In the genomic region with DNA sequence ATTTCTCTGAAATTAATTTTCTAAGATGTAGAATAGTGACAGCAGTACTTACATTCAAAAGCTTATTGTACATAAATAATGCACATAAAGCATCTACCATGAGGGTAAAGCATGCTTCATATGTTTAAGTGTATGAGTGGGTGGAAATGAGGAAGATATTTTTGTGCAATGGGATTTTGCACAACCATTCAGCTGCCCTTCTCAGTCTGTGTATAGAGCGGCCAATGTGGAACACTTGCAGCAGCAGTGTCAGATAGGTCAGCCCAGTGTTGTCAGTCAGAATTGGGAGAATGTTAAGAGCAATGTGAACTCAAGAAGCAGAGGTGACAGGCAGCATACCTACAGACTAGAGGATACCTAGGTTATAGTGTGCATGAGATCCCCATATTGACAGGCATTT, we compare ENCODE assay signal across 1 cellular context.
TF ChIP-seq lines count a peak whose summit lies in the region.

No MANE protein-coding gene starts in this region.

TF ChIP-seq in IMR-90, 13 proteins besides CTCF, POLR2A, EP300 and RAD21:
- TF ChIP-seq NFE2L2 (IDR thresholded peaks at IDR 0.05; ENCODE audit: low read depth, low read length) (no peak), MAFK (IDR thresholded peaks at IDR 0.05; ENCODE audit: low read depth, low read length) (no peak), RCOR1 (IDR thresholded peaks at IDR 0.05; ENCODE audit: insufficient replicate concordance, low read length) (no peak), FOS (IDR thresholded peaks at IDR 0.05; ENCODE audit: low read depth, low read length) (no peak), CEBPB (IDR thresholded peaks at IDR 0.05; ENCODE audit: low read depth, low read length) (no peak), SMC3 (IDR thresholded peaks at IDR 0.05; ENCODE audit: low read depth, low read length) (no peak), BHLHE40 (IDR thresholded peaks at IDR 0.05; ENCODE audit: low read depth, low read length) (no peak), MAZ (IDR thresholded peaks at IDR 0.05; ENCODE audit: borderline replicate concordance, low read depth, low read length) (no peak), CHD1 (IDR thresholded peaks at IDR 0.05; ENCODE audit: low read depth, low read length) (no peak), RFX5 (IDR thresholded peaks at IDR 0.05; ENCODE audit: low read depth, low read length) (no peak), MXI1 (IDR thresholded peaks at IDR 0.05; ENCODE audit: borderline replicate concordance, low read depth, low read length) (no peak)
- TF ChIP-seq, protein P1, sequence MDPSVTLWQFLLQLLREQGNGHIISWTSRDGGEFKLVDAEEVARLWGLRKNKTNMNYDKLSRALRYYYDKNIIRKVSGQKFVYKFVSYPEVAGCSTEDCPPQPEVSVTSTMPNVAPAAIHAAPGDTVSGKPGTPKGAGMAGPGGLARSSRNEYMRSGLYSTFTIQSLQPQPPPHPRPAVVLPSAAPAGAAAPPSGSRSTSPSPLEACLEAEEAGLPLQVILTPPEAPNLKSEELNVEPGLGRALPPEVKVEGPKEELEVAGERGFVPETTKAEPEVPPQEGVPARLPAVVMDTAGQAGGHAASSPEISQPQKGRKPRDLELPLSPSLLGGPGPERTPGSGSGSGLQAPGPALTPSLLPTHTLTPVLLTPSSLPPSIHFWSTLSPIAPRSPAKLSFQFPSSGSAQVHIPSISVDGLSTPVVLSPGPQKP (IDR thresholded peaks at IDR 0.05; ENCODE audit: borderline replicate concordance, low read depth, low read length): no peak
- TF ChIP-seq, protein P2, sequence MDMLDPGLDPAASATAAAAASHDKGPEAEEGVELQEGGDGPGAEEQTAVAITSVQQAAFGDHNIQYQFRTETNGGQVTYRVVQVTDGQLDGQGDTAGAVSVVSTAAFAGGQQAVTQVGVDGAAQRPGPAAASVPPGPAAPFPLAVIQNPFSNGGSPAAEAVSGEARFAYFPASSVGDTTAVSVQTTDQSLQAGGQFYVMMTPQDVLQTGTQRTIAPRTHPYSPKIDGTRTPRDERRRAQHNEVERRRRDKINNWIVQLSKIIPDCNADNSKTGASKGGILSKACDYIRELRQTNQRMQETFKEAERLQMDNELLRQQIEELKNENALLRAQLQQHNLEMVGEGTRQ (IDR thresholded peaks at IDR 0.05; ENCODE audit: low read depth, low read length): no peak
